8 cellular contexts compared by ENCODE assay signal in genomic region chr14:73713206-73713803, GRCh38. TPM values are rescaled to one million over a fixed set of nuclear protein-coding genes. Genes with fewer than 3 reads are reported as not detected.
DNase-seq lines count a peak whose midpoint lies in the region; ATAC-seq, FAIRE-seq and TF ChIP-seq lines count a peak whose summit lies in the region.

No MANE protein-coding gene starts in this region.

- peak overlapping the region; percentile 95 for H3K4me3 Mint-ChIP-seq in HFFc6

- WGBS in liver: 29% methylated on average over 21 of the region's 21 CpGs

- H3K9me3 ChIP-seq in BE2C (no peaks in the 10 kb centered on the region), liver (ENCODE audit: control insufficient read depth in 4 of 4, low read length in 3 of 4) (no peaks in the 10 kb centered on the region), thoracic aorta (no peaks in the 10 kb centered on the region)

- H3K4me3 ChIP-seq in BE2C (ENCODE audit: low read depth, low read length): peak overlapping the region; percentile 82
- peak overlapping the region; percentile 36 to 78 (median 55) for H3K4me3 ChIP-seq in liver (ENCODE audit: low read depth in 1 of 3, low read length in 3 of 3)
- H3K4me3 ChIP-seq in thoracic aorta: peak overlapping the region; percentile 97

- H3K9me3 Mint-ChIP-seq in HFFc6: no peaks in the 10 kb centered on the region

- ATAC-seq in thoracic aorta (ENCODE audit: insufficient number of reproducible peaks, low FRiP score, low read depth) (no peak), HG03460 (IDR thresholded peaks at IDR 0.05; ENCODE audit: unreplicated experiment) (no peak), HG02870 (IDR thresholded peaks at IDR 0.05; ENCODE audit: unreplicated experiment) (no peak)

- H3K4me1 ChIP-seq in BE2C: peaks cover 15% of the 10 kb centered on the region
- H3K4me1 ChIP-seq in liver (ENCODE audit: control insufficient read depth in 4 of 4, insufficient read depth in 4 of 4, low read length in 3 of 4): peaks cover 5 to 11% (median 7%) of the 10 kb centered on the region in 4 donors
- H3K4me1 ChIP-seq in thoracic aorta (ENCODE audit: control insufficient read depth in 1 of 2, low read depth in 2 of 2): peaks cover 18 to 38% of the 10 kb centered on the region in 2 donors

- H3K4me1 Mint-ChIP-seq in HFFc6 (ENCODE audit: low read depth): peaks cover 31% of the 10 kb centered on the region

- no peak for TF ChIP-seq CTCF in BE2C (IDR thresholded peaks at IDR 0.05; ENCODE audit: low read depth, low read length)
- no peak for TF ChIP-seq CTCF in HFFc6 (IDR thresholded peaks at IDR 0.05)
- no peak for TF ChIP-seq CTCF in liver (IDR thresholded peaks at IDR 0.05; ENCODE audit: low read depth, low read length, missing input control)
- no peak for TF ChIP-seq CTCF in thoracic aorta (IDR thresholded peaks at IDR 0.05)

- TF ChIP-seq RAD21 in liver (IDR thresholded peaks at IDR 0.05): no peak

- FAIRE-seq in H54 (lab: Jason Lieb, UNC): no peak

- peaks cover 11% of the 10 kb centered on the region for H3K36me3 Mint-ChIP-seq in HFFc6 (ENCODE audit: low read depth)

- H3K27me3 ChIP-seq in BE2C (no peaks in the 10 kb centered on the region), liver (ENCODE audit: control insufficient read depth in 4 of 4, insufficient read depth in 4 of 4, low read length in 3 of 4) (no peaks in the 10 kb centered on the region), thoracic aorta (replicated peaks; ENCODE audit: insufficient read depth) (no peaks in the 10 kb centered on the region)

- peak overlapping the region in 1 of 2 donors; percentile 19 for H3K9ac ChIP-seq in liver (ENCODE audit: low read depth in 1 of 2, low read length in 2 of 2)

- H3K27ac ChIP-seq in angular gyrus (ENCODE audit: low read depth, low read length) (peak overlapping the region; percentile 91), liver (ENCODE audit: low read depth in 1 of 2, low read length in 2 of 2) (peak overlapping the region; percentile 1 to 53), thoracic aorta (peak overlapping the region; percentile 83 to 91)

- no peak for TF ChIP-seq POLR2A in H54 (IDR thresholded peaks at IDR 0.05; ENCODE audit: low read depth, low read length)

- H3K36me3 ChIP-seq in BE2C: peaks cover 20% of the 10 kb centered on the region
- H3K36me3 ChIP-seq in liver (ENCODE audit: control insufficient read depth in 4 of 4, insufficient read depth in 3 of 4, low read depth in 1 of 4, low read length in 3 of 4): peaks cover 0 to 24% (median 10%) of the 10 kb centered on the region in 4 donors
- H3K36me3 ChIP-seq in thoracic aorta: peaks cover 9% of the 10 kb centered on the region

- no peak for DNase-seq in BE2C
- DNase-seq in HFFc6: no peak
- no peak for DNase-seq in thoracic aorta (ENCODE audit: low spot score)
- DNase-seq in H54 (ENCODE audit: insufficient read length, low spot score): no peak

- peaks cover 10% of the 10 kb centered on the region; the same call in 1 of the 2 replicates for H3K27me3 Mint-ChIP-seq in HFFc6 (ENCODE audit: insufficient read depth)

- peak overlapping the region; percentile 94 for H3K27ac Mint-ChIP-seq in HFFc6

TF ChIP-seq in liver, 16 proteins besides CTCF, POLR2A, EP300 and RAD21:
- TF ChIP-seq GABPA (IDR thresholded peaks at IDR 0.05 in 1 of 2, conservative IDR thresholded peaks at IDR 0.05 in 1 of 2) (no peak), TAF1 (conservative IDR thresholded peaks at IDR 0.05) (no peak), MAX (IDR thresholded peaks at IDR 0.05) (no peak), JUND (IDR thresholded peaks at IDR 0.05) (no peak), FOXA2 (IDR thresholded peaks at IDR 0.05) (no peak), RXRA (IDR thresholded peaks at IDR 0.05) (no peak), NR2F2 (IDR thresholded peaks at IDR 0.05) (no peak), SP1 (IDR thresholded peaks at IDR 0.05) (no peak), HNF4G (IDR thresholded peaks at IDR 0.05) (no peak), EGR1 (IDR thresholded peaks at IDR 0.05; ENCODE audit: low read depth in 2 of 2) (no peak), FOXA1 (IDR thresholded peaks at IDR 0.05) (no peak), YY1 (IDR thresholded peaks at IDR 0.05) (no peak)
- TF ChIP-seq, protein P1, sequence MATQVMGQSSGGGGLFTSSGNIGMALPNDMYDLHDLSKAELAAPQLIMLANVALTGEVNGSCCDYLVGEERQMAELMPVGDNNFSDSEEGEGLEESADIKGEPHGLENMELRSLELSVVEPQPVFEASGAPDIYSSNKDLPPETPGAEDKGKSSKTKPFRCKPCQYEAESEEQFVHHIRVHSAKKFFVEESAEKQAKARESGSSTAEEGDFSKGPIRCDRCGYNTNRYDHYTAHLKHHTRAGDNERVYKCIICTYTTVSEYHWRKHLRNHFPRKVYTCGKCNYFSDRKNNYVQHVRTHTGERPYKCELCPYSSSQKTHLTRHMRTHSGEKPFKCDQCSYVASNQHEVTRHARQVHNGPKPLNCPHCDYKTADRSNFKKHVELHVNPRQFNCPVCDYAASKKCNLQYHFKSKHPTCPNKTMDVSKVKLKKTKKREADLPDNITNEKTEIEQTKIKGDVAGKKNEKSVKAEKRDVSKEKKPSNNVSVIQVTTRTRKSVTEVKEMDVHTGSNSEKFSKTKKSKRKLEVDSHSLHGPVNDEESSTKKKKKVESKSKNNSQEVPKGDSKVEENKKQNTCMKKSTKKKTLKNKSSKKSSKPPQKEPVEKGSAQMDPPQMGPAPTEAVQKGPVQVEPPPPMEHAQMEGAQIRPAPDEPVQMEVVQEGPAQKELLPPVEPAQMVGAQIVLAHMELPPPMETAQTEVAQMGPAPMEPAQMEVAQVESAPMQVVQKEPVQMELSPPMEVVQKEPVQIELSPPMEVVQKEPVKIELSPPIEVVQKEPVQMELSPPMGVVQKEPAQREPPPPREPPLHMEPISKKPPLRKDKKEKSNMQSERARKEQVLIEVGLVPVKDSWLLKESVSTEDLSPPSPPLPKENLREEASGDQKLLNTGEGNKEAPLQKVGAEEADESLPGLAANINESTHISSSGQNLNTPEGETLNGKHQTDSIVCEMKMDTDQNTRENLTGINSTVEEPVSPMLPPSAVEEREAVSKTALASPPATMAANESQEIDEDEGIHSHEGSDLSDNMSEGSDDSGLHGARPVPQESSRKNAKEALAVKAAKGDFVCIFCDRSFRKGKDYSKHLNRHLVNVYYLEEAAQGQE (IDR thresholded peaks at IDR 0.05): no peak

RNA-seq across cellular contexts. Expression of gene PNMA1, which starts 0.9 kb away (rescaled TPM):
- 93.5 TPM for polyA plus RNA-seq in BE2C (2012; ENCODE audit: insufficient read depth, insufficient read length, low read depth)
- 10 to 100 TPM; 51.1 to 60.9 (median 53.2) TPM for total RNA-seq in HFFc6 (2021; fragmentation: NEBNext Ultra II Directional; extraction: Animal tissue kit (Norgen Biotek cat#: 25700))
- total RNA-seq in liver (10 to 100 TPM in 1 of 2 donors, 1 to 10 TPM in 1; 2.3 to 10.4 TPM), thoracic aorta (10 to 100 TPM; 27.3 to 37.4 TPM)
- polyA plus RNA-seq in liver: 1 to 10 TPM; 2.8 to 4.0 TPM

Comparison
In these comparisons a context has a peak if more than half of its experiments do, and no peak if none do; other contexts are left out.
1. H3K27ac ChIP-seq: peak in every context shown above with its lines; median percentile 91 in angular gyrus; 87 in thoracic aorta; 27 in liver.